In genomic region chr1:10724052-10724494, GRCh38 we compare ENCODE assay signal across 12 cellular contexts.
A peak's percentile ranks its signal among the peaks of the same experiment; 100 is the strongest.
DNase-seq lines count a peak whose midpoint lies in the region; ATAC-seq, FAIRE-seq and TF ChIP-seq lines count a peak whose summit lies in the region.
"Had no signal": no experiment of that assay in that cellular context is flagged by ENCODE, and none has a peak within 500 bp of the region (broad histone marks: within the 10 kb centered on the region; RNA-seq: fewer than 3 reads in every experiment).

No MANE protein-coding gene starts in this region.

- H3K9ac ChIP-seq in K562 (ENCODE audit: insufficient read depth in 1 of 2, low read depth in 2 of 2, low read length in 2 of 2) = no peak overlapping the region

- H3K9me3 ChIP-seq in K562 (replicated peaks; ENCODE audit: control insufficient read depth, insufficient read depth, low read depth, low read length) (no peaks in the 10 kb centered on the region), lower lobe of right lung (no peaks in the 10 kb centered on the region), BE2C (no peaks in the 10 kb centered on the region)

- H3K4me1 Mint-ChIP-seq in naive thymus-derived CD8-positive, alpha-beta T cell = peaks cover 0 to 1% (median 0%) of the 10 kb centered on the region in 4 donors
- H3K4me1 Mint-ChIP-seq: CD8-positive, alpha-beta memory T cell had no signal

- TF ChIP-seq CTCF in AG09309 (IDR thresholded peaks at IDR 0.05; ENCODE audit: control insufficient read depth, insufficient read depth, low read depth, low read length, missing control alignments) (no peak), K562 (IDR thresholded peaks at IDR 0.05 in 2 of 3, conservative IDR thresholded peaks at IDR 0.05 in 1 of 3; ENCODE audit: insufficient read depth in 2 of 3, low read depth in 1 of 3, low read length in 3 of 3) (no peak), lower lobe of right lung (IDR thresholded peaks at IDR 0.05) (no peak), BE2C (IDR thresholded peaks at IDR 0.05; ENCODE audit: low read depth, low read length) (no peak), GM13977 (IDR thresholded peaks at IDR 0.05; ENCODE audit: extremely low read depth, insufficient read depth, missing control alignments) (no peak)

- H3K4me3 Mint-ChIP-seq in naive thymus-derived CD8-positive, alpha-beta T cell = no peak overlapping the region
- H3K4me3 Mint-ChIP-seq: activated CD8-positive, alpha-beta T cell treated with anti-CD3 and anti-CD28 coated beads, Interleukin-2, amount 10 ng/mL, durations not matched to agents 7 days and 5 days; CD8-positive, alpha-beta memory T cell had no signal

- POLR2A ChIA-PET in K562 (lab: Yijun Ruan, JAX) = interaction anchor here (0.6 to 1.0 kb wide), 3 partner anchors 10 to 822 kb away, joined by 3 to 5 read pairs (median 3); no protein-coding TSS in a partner anchor
- POLR2A ChIA-PET in naive thymus-derived CD8-positive, alpha-beta T cell (lab: Charles Lee) = interaction anchor here (0.5 kb wide), 1 partner anchor 281 kb away, joined by 3 read pairs; no protein-coding TSS in a partner anchor

- no peaks in the 10 kb centered on the region for H3K36me3 Mint-ChIP-seq in naive thymus-derived CD8-positive, alpha-beta T cell
- H3K36me3 Mint-ChIP-seq: CD8-positive, alpha-beta memory T cell had no signal

- in situ Hi-C loops in K562 (cut with MboI) (no loop called here), GM13977 (cut with MboI; ENCODE audit: low pct_unique_long_range_greater_than_20kb, low sequenced_read_pairs, unreplicated experiment) (no loop called here)

- H3K27me3 ChIP-seq in K562 (ENCODE audit: control insufficient read depth in 2 of 2, insufficient read depth in 2 of 2, low read length in 2 of 2) (peaks cover 44 to 88% of the 10 kb centered on the region in 2 experiments), lower lobe of right lung (ENCODE audit: low read depth) (no peaks in the 10 kb centered on the region), BE2C (no peaks in the 10 kb centered on the region)

- no peak overlapping the region for H2AFZ ChIP-seq in K562 (ENCODE audit: low read depth, low read length)

- H3K4me3 ChIP-seq in AG09309 (ENCODE audit: control insufficient read depth, low read depth, low read length) = no peak overlapping the region
- no peak overlapping the region for H3K4me3 ChIP-seq in K562
- H3K4me3 ChIP-seq in lower lobe of right lung = no peak overlapping the region
- H3K4me3 ChIP-seq in BE2C (ENCODE audit: low read depth, low read length) = no peak overlapping the region
- H3K4me3 ChIP-seq: smooth muscle cell had no signal

- WGBS in K562 (ENCODE audit: insufficient coverage, low coverage, missing lambda C conversion rate) = 1% methylated on average over 12 of the region's 12 CpGs

- peak overlapping the region in 1 of 10 donors; percentile 28 for H3K27ac Mint-ChIP-seq in naive thymus-derived CD8-positive, alpha-beta T cell
- H3K27ac Mint-ChIP-seq: activated CD8-positive, alpha-beta T cell treated with anti-CD3 and anti-CD28 coated beads, Interleukin-2, amount 10 ng/mL, durations not matched to agents 7 days and 5 days had no signal

- TF ChIP-seq RAD21 in K562 (CRISPR knock-in tag; conservative IDR thresholded peaks at IDR 0.05 in 1 of 2, IDR thresholded peaks at IDR 0.05 in 1 of 2) = no peak

- H3K36me3 ChIP-seq in K562 (ENCODE audit: control insufficient read depth, insufficient read depth, low read length) (no peaks in the 10 kb centered on the region), lower lobe of right lung (no peaks in the 10 kb centered on the region), BE2C (no peaks in the 10 kb centered on the region)

- intact Hi-C loops in K562 (cut with micrococcal nuclease) (no loop called here), lower lobe of right lung (cut with DNase I) (no loop called here)

- ATAC-seq in K562 (no peak), lower lobe of right lung (peak; percentile 84 to 90), GM21529 (IDR thresholded peaks at IDR 0.05; ENCODE audit: unreplicated experiment) (no peak)
- no peak for ATAC-seq in naive thymus-derived CD8-positive, alpha-beta T cell
- ATAC-seq: activated CD8-positive, alpha-beta T cell treated with anti-CD3 and anti-CD28 coated beads, Interleukin-2, amount 10 ng/mL, durations not matched to agents 7 days and 5 days had no signal

- no peak overlapping the region for H3K4me2 ChIP-seq in K562 (ENCODE audit: insufficient read depth, low read length)
- H3K4me2 ChIP-seq: smooth muscle cell had no signal

- FAIRE-seq in K562 (lab: Jason Lieb, UNC) = no peak

- peaks cover 22% of the 10 kb centered on the region for H4K20me1 ChIP-seq in K562 (replicated peaks; ENCODE audit: control insufficient read depth, insufficient read depth, low read length)

- H3K4me1 ChIP-seq in K562 (replicated peaks in 1 of 2; ENCODE audit: control insufficient read depth in 2 of 2, insufficient read depth in 2 of 2, low read length in 2 of 2) = peaks cover 0 to 13% of the 10 kb centered on the region in 2 experiments; a peak in 2 of 5 replicates
- peaks cover 39% of the 10 kb centered on the region for H3K4me1 ChIP-seq in lower lobe of right lung
- peaks cover 5% of the 10 kb centered on the region; the same call in 1 of the 2 replicates for H3K4me1 ChIP-seq in BE2C

- H3K9me3 Mint-ChIP-seq in naive thymus-derived CD8-positive, alpha-beta T cell = no peaks in the 10 kb centered on the region
- H3K9me3 Mint-ChIP-seq: CD8-positive, alpha-beta memory T cell had no signal

- BruUV-seq in K562 (replicated peaks; lab: Mats Ljungman, UMichigan) = no TSS peak

- TF ChIP-seq EP300 in K562 (IDR thresholded peaks at IDR 0.05; ENCODE audit: low read length) = no peak

- CTCF ChIA-PET in K562 (lab: Yijun Ruan, JAX; ENCODE audit: low intra/inter-chr PET ratio) = no interaction called here

- no peaks in the 10 kb centered on the region for H3K9me1 ChIP-seq in K562 (ENCODE audit: control insufficient read depth, insufficient read depth, low read length)

- H3K27ac ChIP-seq in K562 (ENCODE audit: extremely low read depth, low read depth, low read length) (no peak overlapping the region), lower lobe of right lung (peak overlapping the region; percentile 90)
- H3K27ac ChIP-seq: epithelial cell of prostate had no signal

- no peak for TF ChIP-seq POLR2A in K562 (conservative IDR thresholded peaks at IDR 0.05)

- DNase-seq in AG09309 (ENCODE audit: low read depth) (peak; percentile 10), NCI-H1105 treated with DMSO at 0.1 percent for 48 hours (lab: John Stamatoyannopoulos, UW) (peak; percentile 37), K562 (ENCODE audit: extremely low read depth in 1 of 4, low spot score in 3 of 4) (no peak), lower lobe of right lung (peak; percentile 87), BE2C (no peak), GM13977 (ENCODE audit: low spot score) (no peak)
- DNase-seq in naive thymus-derived CD8-positive, alpha-beta T cell = no peak
- DNase-seq: activated CD8-positive, alpha-beta T cell treated with anti-CD3 and anti-CD28 coated beads, Interleukin-2, amount 10 ng/mL, durations not matched to agents 7 days and 5 days; CD8-positive, alpha-beta memory T cell had no signal

- no peaks in the 10 kb centered on the region for H3K79me2 ChIP-seq in K562 (ENCODE audit: control insufficient read depth, insufficient read depth, low read length)

- H3K27me3 Mint-ChIP-seq in naive thymus-derived CD8-positive, alpha-beta T cell = peaks cover 0 to 3% (median 0%) of the 10 kb centered on the region in 5 donors

TF ChIP-seq in K562, 482 proteins besides CTCF, POLR2A, EP300 and RAD21:
- TF ChIP-seq ZNF586 (CRISPR knock-in tag; conservative IDR thresholded peaks at IDR 0.05) (no peak), MAX (CRISPR knock-in tag; IDR thresholded peaks at IDR 0.05) (peak; percentile 49), MEF2A (IDR thresholded peaks at IDR 0.05; ENCODE audit: control insufficient read depth, low read depth, low read length) (peak; percentile 40; the same call in 1 of the 2 replicates), USF1 (CRISPR knock-in tag; IDR thresholded peaks at IDR 0.05) (peak; percentile 44; the same call in 1 of the 2 replicates), RAD51 (IDR thresholded peaks at IDR 0.05; ENCODE audit: borderline replicate concordance, low read depth) (peak; percentile 20; the same call in 1 of the 2 replicates), MEF2D (tag; conservative IDR thresholded peaks at IDR 0.05; ENCODE audit: low read depth) (0 out of 2 replicates have a peak, but pooled peaks have one; percentile 34), USF2 (CRISPR knock-in tag; IDR thresholded peaks at IDR 0.05) (peak; percentile 14; the same call in 1 of the 2 replicates), MXI1 (IDR thresholded peaks at IDR 0.05; ENCODE audit: low read depth, low read length) (no peak), THRB (CRISPR knock-in tag; conservative IDR thresholded peaks at IDR 0.05) (no peak)

Comparison
In these comparisons a context has a peak if more than half of its experiments do, and no peak if none do; other contexts are left out.
1. DNase-seq: peak in AG09309 (single experiment), NCI-H1105 treated with DMSO at 0.1 percent for 48 hours (single experiment) and lower lobe of right lung (single experiment); none in K562 (0 of 4), BE2C (single experiment), GM13977 (single experiment) and naive thymus-derived CD8-positive, alpha-beta T cell (0 of 10).
2. ATAC-seq: peak in lower lobe of right lung (2 of 2); none in K562 (single experiment), GM21529 (single experiment) and naive thymus-derived CD8-positive, alpha-beta T cell (0 of 2).